Comparison of ENCODE assay signal across 28 cellular contexts in the genomic region with DNA sequence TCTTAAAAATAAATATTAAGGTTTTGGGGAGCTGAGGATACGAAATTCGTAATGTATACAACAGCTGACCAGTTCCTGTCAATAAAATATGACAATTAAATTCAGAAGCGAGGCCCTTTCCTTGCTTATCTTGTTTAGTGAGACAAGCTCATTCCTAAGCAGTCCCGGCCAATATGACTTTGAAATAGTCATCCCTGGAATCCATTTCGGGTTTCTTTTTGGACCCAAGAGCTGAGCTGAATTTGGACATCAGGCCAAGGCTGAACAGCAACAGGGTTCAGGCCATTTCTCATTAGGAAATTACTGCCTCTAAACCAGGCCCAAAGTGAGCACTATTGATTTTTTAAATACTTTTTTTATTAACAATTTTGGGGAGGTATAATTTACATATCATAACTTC. TPM values are rescaled to one million over a fixed set of nuclear protein-coding genes. Genes with fewer than 3 reads are reported as not detected.
"Had no signal": no experiment of that assay in that cellular context is flagged by ENCODE, and none has a peak within 500 bp of the region (broad histone marks: within the 10 kb centered on the region; RNA-seq: fewer than 3 reads in every experiment).

No MANE protein-coding gene starts in this region.

- H3K4me1 ChIP-seq: colonic mucosa, heart right ventricle, left lung, parathyroid adenoma, stomach, thyroid gland had no signal

- H3K27ac ChIP-seq: colonic mucosa, epithelial cell of prostate, heart right ventricle, left lung, parathyroid adenoma, stomach, thyroid gland had no signal

- ATAC-seq: esophagus mucosa; heart right ventricle; left cardiac atrium; left lung; naive thymus-derived CD4-positive, alpha-beta T cell; sciatic nerve; stimulated activated effector memory CD8-positive, alpha-beta T cell treated with anti-CD3 and anti-CD28 coated beads, Interleukin-12 subunit alpha, Interleukin-12 subunit beta, amount 100 ng/mL, for 72 hours had no signal

- H3K79me2 ChIP-seq: parathyroid adenoma had no signal

- H3K9ac ChIP-seq: parathyroid adenoma had no signal

- H2AFZ ChIP-seq: parathyroid adenoma had no signal

- H3K9me3 ChIP-seq: colonic mucosa, thyroid gland had no signal

- H3K27ac Mint-ChIP-seq: dendritic cell treated with granulocyte-macrophage colony-stimulating factor and Interleukin-4, amounts not matched to agents 40 ng/mL and 50 ng/mL, for 4 days; endodermal cell; naive thymus-derived CD4-positive, alpha-beta T cell; nephron progenitor cell; progenitor cell of endocrine pancreas; stimulated activated effector memory CD8-positive, alpha-beta T cell treated with anti-CD3 and anti-CD28 coated beads, Interleukin-12 subunit alpha, Interleukin-12 subunit beta, amount 100 ng/mL, for 72 hours had no signal

- H3K4me3 ChIP-seq: colonic mucosa, heart right ventricle, left lung, stomach, thyroid gland had no signal

- H3K4me1 Mint-ChIP-seq: naive thymus-derived CD4-positive, alpha-beta T cell; nephron progenitor cell; stimulated activated effector memory CD8-positive, alpha-beta T cell treated with anti-CD3 and anti-CD28 coated beads, Interleukin-12 subunit alpha, Interleukin-12 subunit beta, amount 100 ng/mL, for 72 hours had no signal

- H3K27me3 Mint-ChIP-seq: dendritic cell treated with granulocyte-macrophage colony-stimulating factor and Interleukin-4, amounts not matched to agents 40 ng/mL and 50 ng/mL, for 4 days had no signal

- H3K36me3 ChIP-seq: colonic mucosa, heart right ventricle, left lung, stomach, thyroid gland had no signal

- H3K27me3 ChIP-seq: colonic mucosa, heart right ventricle, left lung, stomach, thyroid gland had no signal

- H3K4me3 Mint-ChIP-seq: dendritic cell treated with granulocyte-macrophage colony-stimulating factor and Interleukin-4, amounts not matched to agents 40 ng/mL and 50 ng/mL, for 4 days; endodermal cell; naive thymus-derived CD4-positive, alpha-beta T cell; nephron progenitor cell; stimulated activated effector memory CD8-positive, alpha-beta T cell treated with anti-CD3 and anti-CD28 coated beads, Interleukin-12 subunit alpha, Interleukin-12 subunit beta, amount 100 ng/mL, for 72 hours had no signal

- DNase-seq: colonic mucosa; effector CD8-positive, alpha-beta T cell; endodermal cell; foreskin melanocyte; glutamatergic neuron; heart right ventricle; hippocampal formation; left cardiac atrium; left lung; mesendoderm; midbrain; naive thymus-derived CD4-positive, alpha-beta T cell; nephron progenitor cell; occipital lobe; stimulated activated CD4-positive, alpha-beta T cell treated with anti-CD3 and anti-CD28 coated beads, Interleukin-2, amount 100 ng/mL, for 24 hours; stimulated activated CD4-positive, alpha-beta T cell treated with anti-CD3 and anti-CD28 coated beads, Interleukin-4, amount 100 ng/mL, for 24 hours; stimulated activated naive CD4-positive, alpha-beta T cell treated with Interleukin-2 at 50 U/mL for 16 hours; stomach; thyroid gland; trophoblast cell had no signal

- H3K36me3 Mint-ChIP-seq: stimulated activated effector memory CD8-positive, alpha-beta T cell treated with anti-CD3 and anti-CD28 coated beads, Interleukin-12 subunit alpha, Interleukin-12 subunit beta, amount 100 ng/mL, for 72 hours had no signal

RNA-seq across cellular contexts. Expression of a gene that starts 17.3 kb away (rescaled TPM):
- total RNA-seq: esophagus mucosa; lung microvascular endothelial cell; naive thymus-derived CD4-positive, alpha-beta T cell had no signal
- polyA plus RNA-seq: naive thymus-derived CD4-positive, alpha-beta T cell had no signal
